11 cellular contexts compared by ENCODE assay signal in genomic region chr5:181163487-181164075, GRCh38. TPM values are rescaled to one million over a fixed set of nuclear protein-coding genes. Genes with fewer than 3 reads are reported as not detected.
DNase-seq lines count a peak whose midpoint lies in the region; ATAC-seq and TF ChIP-seq lines count a peak whose summit lies in the region.
"Had no signal": no experiment of that assay in that cellular context is flagged by ENCODE, and none has a peak within 500 bp of the region (broad histone marks: within the 10 kb centered on the region; RNA-seq: fewer than 3 reads in every experiment).

No MANE protein-coding gene starts in this region.

- intact Hi-C loops in activated naive CD4-positive, alpha-beta T cell treated with anti-CD3 and anti-CD28 coated beads for 36 hours (cut with micrococcal nuclease), result no loop called here

- H3K27me3 ChIP-seq in OCI-LY3 (ENCODE audit: low read depth, low read length), result no peaks in the 10 kb centered on the region

- peaks cover 41% of the 10 kb centered on the region for H3K4me1 ChIP-seq in OCI-LY3 (ENCODE audit: low read length)

- no peak for DNase-seq in activated naive CD4-positive, alpha-beta T cell treated with anti-CD3 and anti-CD28 coated beads for 36 hours
- DNase-seq in activated naive CD4-positive, alpha-beta T cell treated with anti-CD3 and anti-CD28 coated beads, Interleukin-2, amount 50 U/mL, for 16 hours, result no peak
- DNase-seq in endothelial cell (ENCODE audit: low spot score), result no peak
- DNase-seq in stimulated activated effector memory CD8-positive, alpha-beta T cell treated with anti-CD3 and anti-CD28 coated beads, Interleukin-12 subunit alpha, Interleukin-12 subunit beta, amount 100 ng/mL, for 72 hours (ENCODE audit: low spot score in 2 of 2), result no peak
- no peak for DNase-seq in DMS 273 treated with DMSO at 0.1 percent for 48 hours (lab: John Stamatoyannopoulos, UW)
- DNase-seq in KG1 (lab: John Stamatoyannopoulos, UW), result no peak
- no peak for DNase-seq in stimulated activated naive CD4-positive, alpha-beta T cell treated with Interleukin-2 at 50 U/mL for 16 hours (lab: John Stamatoyannopoulos, UW)

- peaks cover 64% of the 10 kb centered on the region for H3K4me1 Mint-ChIP-seq in activated naive CD4-positive, alpha-beta T cell treated with anti-CD3 and anti-CD28 coated beads for 36 hours (ENCODE audit: low read depth)
- H3K4me1 Mint-ChIP-seq in endothelial cell (ENCODE audit: unreplicated experiment), result peaks cover 14% of the 10 kb centered on the region
- peaks cover 70% of the 10 kb centered on the region for H3K4me1 Mint-ChIP-seq in stimulated activated effector memory CD8-positive, alpha-beta T cell treated with anti-CD3 and anti-CD28 coated beads, Interleukin-12 subunit alpha, Interleukin-12 subunit beta, amount 100 ng/mL, for 72 hours

- H3K4me3 Mint-ChIP-seq in activated naive CD4-positive, alpha-beta T cell treated with anti-CD3 and anti-CD28 coated beads for 36 hours, result peak overlapping the region; percentile 74
- H3K4me3 Mint-ChIP-seq in endothelial cell (ENCODE audit: unreplicated experiment), result peak overlapping the region; percentile 87
- H3K4me3 Mint-ChIP-seq in stimulated activated effector memory CD8-positive, alpha-beta T cell treated with anti-CD3 and anti-CD28 coated beads, Interleukin-12 subunit alpha, Interleukin-12 subunit beta, amount 100 ng/mL, for 72 hours, result peak overlapping the region; percentile 26

- no peaks in the 10 kb centered on the region for H3K36me3 ChIP-seq in OCI-LY3 (replicated peaks; ENCODE audit: low read depth, low read length)

- peak; percentile 37 for TF ChIP-seq CTCF in OCI-LY3 (IDR thresholded peaks at IDR 0.05; ENCODE audit: low read depth, low read length)
- no peak for TF ChIP-seq CTCF in endothelial cell (IDR thresholded peaks at IDR 0.05; ENCODE audit: unreplicated experiment)

- H3K36me3 Mint-ChIP-seq in activated naive CD4-positive, alpha-beta T cell treated with anti-CD3 and anti-CD28 coated beads for 36 hours (ENCODE audit: low read depth), result no peaks in the 10 kb centered on the region
- no peaks in the 10 kb centered on the region for H3K36me3 Mint-ChIP-seq in endothelial cell (ENCODE audit: low read depth, unreplicated experiment)
- H3K36me3 Mint-ChIP-seq in stimulated activated effector memory CD8-positive, alpha-beta T cell treated with anti-CD3 and anti-CD28 coated beads, Interleukin-12 subunit alpha, Interleukin-12 subunit beta, amount 100 ng/mL, for 72 hours, result peaks cover 23% of the 10 kb centered on the region

- no peaks in the 10 kb centered on the region for H3K79me2 ChIP-seq in OCI-LY3 (ENCODE audit: low read length)

- H3K27ac ChIP-seq in OCI-LY3 (ENCODE audit: low read length), result peak overlapping the region; percentile 44

- H3K27ac Mint-ChIP-seq in activated naive CD4-positive, alpha-beta T cell treated with anti-CD3 and anti-CD28 coated beads for 36 hours, result peak overlapping the region; percentile 66
- peak overlapping the region; percentile 26 for H3K27ac Mint-ChIP-seq in endothelial cell (ENCODE audit: unreplicated experiment)
- peak overlapping the region; percentile 79 for H3K27ac Mint-ChIP-seq in stimulated activated effector memory CD8-positive, alpha-beta T cell treated with anti-CD3 and anti-CD28 coated beads, Interleukin-12 subunit alpha, Interleukin-12 subunit beta, amount 100 ng/mL, for 72 hours

- H3K4me3 ChIP-seq in OCI-LY3 (ENCODE audit: low read length), result peak overlapping the region; percentile 76

- H4K20me1 ChIP-seq in OCI-LY3 (ENCODE audit: insufficient read depth, low read length), result no peaks in the 10 kb centered on the region

- no peaks in the 10 kb centered on the region for H3K9me3 Mint-ChIP-seq in activated naive CD4-positive, alpha-beta T cell treated with anti-CD3 and anti-CD28 coated beads for 36 hours
- no peaks in the 10 kb centered on the region for H3K9me3 Mint-ChIP-seq in endothelial cell (ENCODE audit: unreplicated experiment)
- H3K9me3 Mint-ChIP-seq in stimulated activated effector memory CD8-positive, alpha-beta T cell treated with anti-CD3 and anti-CD28 coated beads, Interleukin-12 subunit alpha, Interleukin-12 subunit beta, amount 100 ng/mL, for 72 hours, result no peaks in the 10 kb centered on the region

- H3K9me3 ChIP-seq in OCI-LY3 (ENCODE audit: insufficient read depth, low read length), result no peaks in the 10 kb centered on the region

- H2AFZ ChIP-seq in OCI-LY3 (ENCODE audit: low read depth, low read length), result peak overlapping the region; percentile 92

- peaks cover 43% of the 10 kb centered on the region for H3K27me3 Mint-ChIP-seq in activated naive CD4-positive, alpha-beta T cell treated with anti-CD3 and anti-CD28 coated beads for 36 hours (ENCODE audit: low read depth)
- H3K27me3 Mint-ChIP-seq in endothelial cell (ENCODE audit: unreplicated experiment), result peaks cover 12% of the 10 kb centered on the region

- peak overlapping the region; percentile 63 for H3K9ac ChIP-seq in OCI-LY3 (ENCODE audit: low read length)

- CTCF ChIA-PET in activated naive CD4-positive, alpha-beta T cell treated with anti-CD3 and anti-CD28 coated beads for 36 hours (lab: Charles Lee), result interaction anchor here (0.6 to 1.5 kb wide), 2 partner anchors 9 to 20 kb away, joined by 3 to 5 read pairs; no protein-coding TSS in a partner anchor

- ATAC-seq in stimulated activated effector memory CD8-positive, alpha-beta T cell treated with anti-CD3 and anti-CD28 coated beads, Interleukin-12 subunit alpha, Interleukin-12 subunit beta, amount 100 ng/mL, for 72 hours, result no peak
- ATAC-seq: Right ventricle myocardium inferior had no signal

- H3K4me2 ChIP-seq in OCI-LY3 (ENCODE audit: low read length), result peak overlapping the region; percentile 74

RNA-seq across cellular contexts. Expression of gene OR2V2, which starts 16.2 kb away (rescaled TPM):
- total RNA-seq in activated naive CD4-positive, alpha-beta T cell treated with anti-CD3 and anti-CD28 coated beads for 36 hours, result not detected
- total RNA-seq in endothelial cell (ENCODE audit: unreplicated experiment), result not detected
- total RNA-seq: epithelial cell of proximal tubule, M059J, Right ventricle myocardium inferior had no signal

RNA-seq across cellular contexts. Expression of gene OR2V1, which starts 32.6 kb away (rescaled TPM):
- not detected for total RNA-seq in activated naive CD4-positive, alpha-beta T cell treated with anti-CD3 and anti-CD28 coated beads for 36 hours
- not detected for total RNA-seq in endothelial cell (ENCODE audit: unreplicated experiment)
- total RNA-seq: epithelial cell of proximal tubule, M059J, Right ventricle myocardium inferior had no signal

RNA-seq across cellular contexts. Expression of gene TRIM7, which starts 41.4 kb away (rescaled TPM):
- 1 to 10 TPM; 1.6 to 1.8 TPM for total RNA-seq in activated naive CD4-positive, alpha-beta T cell treated with anti-CD3 and anti-CD28 coated beads for 36 hours
- not detected for total RNA-seq in endothelial cell (ENCODE audit: unreplicated experiment)

RNA-seq across cellular contexts. Expression of gene TRIM41, which starts 59.5 kb away (rescaled TPM):
- 10 to 100 TPM; 36.5 to 37.3 TPM for total RNA-seq in activated naive CD4-positive, alpha-beta T cell treated with anti-CD3 and anti-CD28 coated beads for 36 hours
- 21.8 TPM for total RNA-seq in endothelial cell (ENCODE audit: unreplicated experiment)

Comparison
In these comparisons a context has a peak if more than half of its experiments do, and no peak if none do; other contexts are left out.
1. H3K27ac Mint-ChIP-seq: peak in every context shown above with its lines; median percentile 79 in stimulated activated effector memory CD8-positive, alpha-beta T cell treated with anti-CD3 and anti-CD28 coated beads, Interleukin-12 subunit alpha, Interleukin-12 subunit beta, amount 100 ng/mL, for 72 hours; 66 in activated naive CD4-positive, alpha-beta T cell treated with anti-CD3 and anti-CD28 coated beads for 36 hours; 26 in endothelial cell.
2. H3K4me3 Mint-ChIP-seq: peak in every context shown above with its lines; median percentile 87 in endothelial cell; 74 in activated naive CD4-positive, alpha-beta T cell treated with anti-CD3 and anti-CD28 coated beads for 36 hours; 26 in stimulated activated effector memory CD8-positive, alpha-beta T cell treated with anti-CD3 and anti-CD28 coated beads, Interleukin-12 subunit alpha, Interleukin-12 subunit beta, amount 100 ng/mL, for 72 hours.